8 cellular contexts compared by ENCODE assay signal in the genomic region with DNA sequence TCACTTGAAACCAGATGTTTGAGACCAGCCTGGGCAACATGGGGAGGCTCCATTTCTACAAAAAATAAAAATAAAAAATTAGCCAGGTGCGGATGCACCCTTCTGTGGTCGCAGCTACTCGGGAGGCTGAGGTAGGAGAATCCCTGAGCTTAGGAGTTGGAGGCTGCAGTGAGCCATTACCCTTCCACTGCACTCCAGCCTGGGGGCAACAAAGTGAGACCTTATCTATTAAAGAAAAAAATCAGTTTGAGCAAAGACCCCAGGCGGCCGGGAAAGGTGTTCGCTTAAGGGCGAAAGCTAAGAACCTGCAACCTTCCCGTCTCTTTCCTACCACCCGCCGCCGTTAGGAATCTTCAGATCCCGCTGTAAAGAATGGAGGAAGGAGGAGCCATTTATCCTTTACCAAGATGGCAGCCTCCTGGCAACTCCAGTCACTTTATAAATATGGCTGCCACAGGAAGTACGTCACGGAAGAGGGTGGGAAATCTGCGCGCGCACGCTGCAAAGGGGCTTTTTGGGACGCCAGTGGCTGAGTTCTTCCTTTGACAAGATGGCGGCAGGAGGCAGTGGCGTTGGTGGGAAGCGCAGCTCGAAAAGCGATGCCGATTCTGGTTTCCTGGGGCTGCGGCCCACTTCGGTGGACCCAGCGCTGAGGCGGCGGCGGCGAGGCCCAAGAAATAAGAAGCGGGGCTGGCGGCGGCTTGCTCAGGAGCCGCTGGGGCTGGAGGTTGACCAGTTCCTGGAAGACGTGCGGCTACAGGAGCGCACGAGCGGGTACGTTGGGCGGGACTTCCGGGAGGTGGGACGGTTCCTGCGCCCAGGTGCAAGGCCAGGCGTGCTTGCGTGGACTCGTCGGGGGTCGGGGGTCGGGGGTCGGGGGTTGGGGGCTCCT. TPM values are rescaled to one million over a fixed set of nuclear protein-coding genes. Genes with fewer than 3 reads are reported as not detected.
A peak's percentile ranks its signal among the peaks of the same experiment; 100 is the strongest.
DNase-seq lines count a peak whose midpoint lies in the region; ATAC-seq and TF ChIP-seq lines count a peak whose summit lies in the region.

A gene (plus strand): TSS at position 537 of the 892 bp plus-strand sequence. CDS start 14 bp downstream, at position 551.

- peak; percentile 58 for ATAC-seq in GM18505 (IDR thresholded peaks at IDR 0.05; ENCODE audit: unreplicated experiment)
- peak; percentile 68 for ATAC-seq in HG03025 (IDR thresholded peaks at IDR 0.05; ENCODE audit: low FRiP score, unreplicated experiment)
- peak; percentile 83 for ATAC-seq in aorta (ENCODE audit: low FRiP score)

- intact Hi-C loops in aorta (cut with DNase I) = loop anchor here in 1 of 2 donors (2.0 kb wide), 1 partner anchor 32 kb away; a partner anchor contains a TSS

- peak; percentile 97 for TF ChIP-seq POLR2A in GM18505 (IDR thresholded peaks at IDR 0.05; ENCODE audit: borderline replicate concordance, extremely low read depth, insufficient read depth, insufficient read length)

- peak within 1 kb of the TSS in 1 of 2 donors; percentile 39 for H3K27ac ChIP-seq in aorta (ENCODE audit: low read depth in 1 of 2, low read length in 2 of 2)

- in situ Hi-C loops in astrocyte of the cerebellum (cut with HindIII; ENCODE audit: low sequenced_read_pairs) = no loop called here

- 5% methylated on average over 46 to 53 of the region's 53 CpGs for WGBS in aorta, 2 donors

- DNase-seq in NCI-H2081 treated with DMSO at 0.1 percent for 48 hours (lab: John Stamatoyannopoulos, UW) = peak; percentile 90
- DNase-seq in T1000 (lab: John Stamatoyannopoulos, UW) = peak; percentile 92
- DNase-seq in astrocyte of the cerebellum (ENCODE audit: low read depth) = peak; percentile 96
- peak; percentile 98 for DNase-seq in hepatic stellate cell (ENCODE audit: low spot score)
- peak; percentile 92 for DNase-seq in renal cortical epithelial cell (ENCODE audit: low read depth)
- DNase-seq in aorta = peak; percentile 97 to 98

- TF ChIP-seq CTCF in astrocyte of the cerebellum (IDR thresholded peaks at IDR 0.05; ENCODE audit: low read depth, low read length, missing control alignments) = no peak

- H3K4me3 ChIP-seq in astrocyte of the cerebellum (ENCODE audit: low read depth, low read length) (peak within 1 kb of the TSS; percentile 75), aorta (ENCODE audit: low read length in 2 of 2) (peak within 1 kb of the TSS; percentile 66 to 84)

- H3K27me3 ChIP-seq in aorta (ENCODE audit: control insufficient read depth in 1 of 2, insufficient read depth in 2 of 2, low read length in 1 of 2) = no peaks in the 10 kb centered on the region

- peaks cover 0 to 3% of the 10 kb centered on the region in 2 donors for H3K36me3 ChIP-seq in aorta (ENCODE audit: control insufficient read depth in 1 of 2, insufficient read depth in 2 of 2, low read length in 1 of 2)

- H3K9me3 ChIP-seq in aorta (ENCODE audit: control insufficient read depth, low read length) = no peaks in the 10 kb centered on the region

- H3K4me1 ChIP-seq in aorta (ENCODE audit: control insufficient read depth in 1 of 2, insufficient read depth in 2 of 2, low read length in 2 of 2) = no peaks in the 10 kb centered on the region

RNA-seq across cellular contexts. Expression of the gene that starts here (rescaled TPM):
- 62.0 and 74.8 TPM in 2 replicates for total RNA-seq in renal cortical epithelial cell
- 100 to 1,000 TPM; 214 to 319 TPM for total RNA-seq in aorta
- 100 to 1,000 TPM; 446 to 680 TPM for polyA plus RNA-seq in aorta
